ENCODE assay signal across 25 cellular contexts in the genomic region with DNA sequence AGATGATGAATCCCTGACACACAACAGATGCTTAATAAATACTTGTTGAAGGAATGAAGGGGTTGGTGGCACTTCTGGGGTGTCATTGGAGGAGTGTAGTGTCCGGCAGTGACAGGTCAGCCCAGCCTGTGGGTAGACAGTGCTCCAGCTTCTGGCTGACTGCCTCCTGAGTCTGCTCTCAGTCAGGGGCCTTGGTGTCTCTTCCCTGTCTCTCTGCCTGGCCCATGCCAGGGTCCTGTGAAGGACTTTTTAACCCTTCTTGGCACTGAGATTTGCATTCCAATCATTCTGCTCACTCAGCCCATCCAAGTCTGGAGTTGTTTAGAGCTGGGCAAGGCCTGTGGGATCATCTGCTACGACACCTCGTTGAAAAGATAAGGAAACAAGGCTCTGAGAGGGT. TPM values are rescaled to one million over a fixed set of nuclear protein-coding genes. Genes with fewer than 3 reads are reported as not detected.
DNase-seq lines count a peak whose midpoint lies in the region; ATAC-seq and TF ChIP-seq lines count a peak whose summit lies in the region.
"Had no signal": no experiment of that assay in that cellular context is flagged by ENCODE, and none has a peak within 500 bp of the region (broad histone marks: within the 10 kb centered on the region; RNA-seq: fewer than 3 reads in every experiment).

No MANE protein-coding gene starts in this region.

- DNase-seq in WERI-Rb-1 (no peak), cardiac muscle cell (ENCODE audit: low read depth in 1 of 2, low spot score in 1 of 2) (no peak), neural progenitor cell (ENCODE audit: low spot score) (no peak), upper lobe of right lung (no peak), NCI-H748 treated with DMSO at 0.1 percent for 48 hours (lab: John Stamatoyannopoulos, UW) (no peak), immature natural killer cell (no peak)
- no peak for DNase-seq in activated CD4-positive, alpha-beta T cell treated with anti-CD3 and anti-CD28 coated beads for 4 hours
- DNase-seq: activated CD4-positive, CD25-positive, alpha-beta regulatory T cell treated with anti-CD3 and anti-CD28 coated beads, Interleukin-2, amount 50 U/mL, for 72 hours; activated naive CD8-positive, alpha-beta T cell treated with anti-CD3 and anti-CD28 coated beads, Interleukin-2, amount 10 ng/mL, durations not matched to agents 7 days and 5 days; brain microvascular endothelial cell; Caco-2; cortex of kidney; EL; HCEC 1CT; Kasumi-1; mammary epithelial cell; NCI-H1105; NCI-H510A treated with DMSO at 0.1 percent for 48 hours; right lobe of liver; stimulated activated naive B cell treated with anti-CD40 and anti-IgM and Interleukin-4, amounts not matched to agents 10 μg/mL and 1 μg/mL and 100 μg/mL, for 72 hours; T1000 had no signal

- TF ChIP-seq CTCF in WERI-Rb-1 (IDR thresholded peaks at IDR 0.05; ENCODE audit: low read depth, low read length) (no peak), cardiac muscle cell (IDR thresholded peaks at IDR 0.05; ENCODE audit: low read depth, low read length) (no peak), neural progenitor cell (IDR thresholded peaks at IDR 0.05) (no peak), upper lobe of right lung (IDR thresholded peaks at IDR 0.05) (no peak)

- no peak overlapping the region for H3K4me2 ChIP-seq in neural progenitor cell

- ATAC-seq in upper lobe of right lung (no peak), HG02938 (IDR thresholded peaks at IDR 0.05; ENCODE audit: unreplicated experiment) (no peak)
- ATAC-seq: stimulated activated naive B cell treated with anti-CD40 and anti-IgM and Interleukin-4, amounts not matched to agents 10 μg/mL and 1 μg/mL and 100 μg/mL, for 72 hours had no signal

- peaks cover 21% of the 10 kb centered on the region for H3K36me3 ChIP-seq in WERI-Rb-1
- no peaks in the 10 kb centered on the region for H3K36me3 ChIP-seq in cardiac muscle cell
- no peaks in the 10 kb centered on the region for H3K36me3 ChIP-seq in neural progenitor cell
- no peaks in the 10 kb centered on the region for H3K36me3 ChIP-seq in upper lobe of right lung
- H3K36me3 ChIP-seq: brain microvascular endothelial cell, right lobe of liver had no signal

- H3K4me3 Mint-ChIP-seq in neural progenitor cell, result peak overlapping the region; percentile 68
- H3K4me3 Mint-ChIP-seq in immature natural killer cell, result no peak overlapping the region
- H3K4me3 Mint-ChIP-seq: activated naive CD8-positive, alpha-beta T cell treated with anti-CD3 and anti-CD28 coated beads, Interleukin-2, amount 10 ng/mL, durations not matched to agents 7 days and 5 days; stimulated activated naive B cell treated with anti-CD40 and anti-IgM and Interleukin-4, amounts not matched to agents 10 μg/mL and 1 μg/mL and 100 μg/mL, for 72 hours had no signal

- H3F3A ChIP-seq in neural progenitor cell (ENCODE audit: low read depth), result peaks cover 16% of the 10 kb centered on the region

- no peaks in the 10 kb centered on the region for H3K79me2 ChIP-seq in neural progenitor cell (ENCODE audit: low read depth)

- H3K27me3 Mint-ChIP-seq in neural progenitor cell (ENCODE audit: insufficient read depth, low read depth) (peaks cover 42% of the 10 kb centered on the region), immature natural killer cell (ENCODE audit: low read depth in 3 of 3) (peaks cover 7 to 36% (median 11%) of the 10 kb centered on the region in 3 donors)

- no peaks in the 10 kb centered on the region for H3K9me3 ChIP-seq in WERI-Rb-1 (ENCODE audit: severe bottlenecking)
- no peaks in the 10 kb centered on the region for H3K9me3 ChIP-seq in cardiac muscle cell (ENCODE audit: low read depth)
- H3K9me3 ChIP-seq in neural progenitor cell (ENCODE audit: low read depth), result no peaks in the 10 kb centered on the region
- H3K9me3 ChIP-seq in upper lobe of right lung, result no peaks in the 10 kb centered on the region
- H3K9me3 ChIP-seq: Caco-2, right lobe of liver had no signal

- H3K27me3 ChIP-seq in WERI-Rb-1 (ENCODE audit: insufficient read depth, low read depth, severe bottlenecking) (no peaks in the 10 kb centered on the region), cardiac muscle cell (peaks cover 23% of the 10 kb centered on the region), neural progenitor cell (peaks cover 77% of the 10 kb centered on the region), upper lobe of right lung (peaks cover 31% of the 10 kb centered on the region)

- H3K36me3 Mint-ChIP-seq in neural progenitor cell (no peaks in the 10 kb centered on the region), immature natural killer cell (no peaks in the 10 kb centered on the region)
- H3K36me3 Mint-ChIP-seq: activated naive CD8-positive, alpha-beta T cell treated with anti-CD3 and anti-CD28 coated beads, Interleukin-2, amount 10 ng/mL, durations not matched to agents 7 days and 5 days; stimulated activated naive B cell treated with anti-CD40 and anti-IgM and Interleukin-4, amounts not matched to agents 10 μg/mL and 1 μg/mL and 100 μg/mL, for 72 hours had no signal

- H3K4me1 Mint-ChIP-seq in neural progenitor cell (peaks cover 32% of the 10 kb centered on the region), immature natural killer cell (peaks cover 0 to 2% of the 10 kb centered on the region in 2 donors)

- no peak overlapping the region for H3K9ac ChIP-seq in neural progenitor cell

- no peaks in the 10 kb centered on the region for H3K9me3 Mint-ChIP-seq in neural progenitor cell
- no peaks in the 10 kb centered on the region for H3K9me3 Mint-ChIP-seq in immature natural killer cell
- H3K9me3 Mint-ChIP-seq: activated naive CD8-positive, alpha-beta T cell treated with anti-CD3 and anti-CD28 coated beads, Interleukin-2, amount 10 ng/mL, durations not matched to agents 7 days and 5 days; activated T-helper 2 cell treated with anti-CD3 and anti-CD28 coated beads, Interferon-gamma antibody, Interleukin-2, Interleukin-4, amounts not matched to agents 10 μg/mL and 5 μg/mL and 100 μg/mL, durations not matched to agents 14 hours and 24 hours and 36 hours; stimulated activated naive B cell treated with anti-CD40 and anti-IgM and Interleukin-4, amounts not matched to agents 10 μg/mL and 1 μg/mL and 100 μg/mL, for 72 hours had no signal

- H3K27ac Mint-ChIP-seq in neural progenitor cell (no peak overlapping the region), immature natural killer cell (no peak overlapping the region)
- H3K27ac Mint-ChIP-seq: activated naive CD8-positive, alpha-beta T cell treated with anti-CD3 and anti-CD28 coated beads, Interleukin-2, amount 10 ng/mL, durations not matched to agents 7 days and 5 days; activated T-helper 2 cell treated with anti-CD3 and anti-CD28 coated beads, Interferon-gamma antibody, Interleukin-2, Interleukin-4, amounts not matched to agents 10 μg/mL and 5 μg/mL and 100 μg/mL, durations not matched to agents 14 hours and 24 hours and 36 hours; stimulated activated naive B cell treated with anti-CD40 and anti-IgM and Interleukin-4, amounts not matched to agents 10 μg/mL and 1 μg/mL and 100 μg/mL, for 72 hours had no signal

- peaks cover 24% of the 10 kb centered on the region for H4K20me1 ChIP-seq in neural progenitor cell (ENCODE audit: low read depth)

- H3K27ac ChIP-seq in WERI-Rb-1 (peak overlapping the region; percentile 83), cardiac muscle cell (peak overlapping the region; percentile 58), neural progenitor cell (no peak overlapping the region), upper lobe of right lung (peak overlapping the region; percentile 74)
- H3K27ac ChIP-seq: brain microvascular endothelial cell, right lobe of liver had no signal

- H3K4me3 ChIP-seq in WERI-Rb-1 (ENCODE audit: low read depth, low read length), result no peak overlapping the region
- no peak overlapping the region for H3K4me3 ChIP-seq in cardiac muscle cell
- no peak overlapping the region for H3K4me3 ChIP-seq in neural progenitor cell
- no peak overlapping the region for H3K4me3 ChIP-seq in upper lobe of right lung
- H3K4me3 ChIP-seq: right lobe of liver had no signal

- H3K4me1 ChIP-seq in cardiac muscle cell (ENCODE audit: low read depth) (peaks cover 22% of the 10 kb centered on the region), neural progenitor cell (peaks cover 19% of the 10 kb centered on the region), upper lobe of right lung (peaks cover 11% of the 10 kb centered on the region)

- intact Hi-C loops in upper lobe of right lung (cut with DNase I), result no loop called here

- no peak overlapping the region for H2AFZ ChIP-seq in neural progenitor cell (replicated peaks)

RNA-seq across cellular contexts. Expression of gene KCNK3, which starts 1.4 kb away (rescaled TPM):
- 2.9 and 6.2 TPM in 2 replicates for total RNA-seq in cardiac muscle cell
- polyA plus RNA-seq in cardiac muscle cell, result 3.1 and 3.5 TPM in 2 replicates
- not detected in 2 replicates for total RNA-seq in neural progenitor cell (ENCODE audit: low replicate concordance)
- total RNA-seq in upper lobe of right lung, result 25.4 TPM
- not detected for polyA plus RNA-seq in immature natural killer cell
- total RNA-seq: activated naive CD8-positive, alpha-beta T cell treated with anti-CD3 and anti-CD28 coated beads, Interleukin-2, amount 10 ng/mL, durations not matched to agents 7 days and 5 days; activated T-helper 2 cell treated with anti-CD3 and anti-CD28 coated beads, Interferon-gamma antibody, Interleukin-2, Interleukin-4, amounts not matched to agents 10 μg/mL and 5 μg/mL and 100 μg/mL, durations not matched to agents 14 hours and 24 hours and 36 hours; osteoblast had no signal

RNA-seq across cellular contexts. Expression of gene CIB4, which starts 50.0 kb away (rescaled TPM):
- total RNA-seq in cardiac muscle cell, result 0.49 TPM in 1 of 2 replicates, not detected in the other
- not detected in 2 replicates for polyA plus RNA-seq in cardiac muscle cell
- not detected in 2 replicates for total RNA-seq in neural progenitor cell (ENCODE audit: low replicate concordance)
- not detected for total RNA-seq in upper lobe of right lung
- polyA plus RNA-seq in immature natural killer cell, result not detected
- total RNA-seq: activated naive CD8-positive, alpha-beta T cell treated with anti-CD3 and anti-CD28 coated beads, Interleukin-2, amount 10 ng/mL, durations not matched to agents 7 days and 5 days; activated T-helper 2 cell treated with anti-CD3 and anti-CD28 coated beads, Interferon-gamma antibody, Interleukin-2, Interleukin-4, amounts not matched to agents 10 μg/mL and 5 μg/mL and 100 μg/mL, durations not matched to agents 14 hours and 24 hours and 36 hours; Caco-2; mammary epithelial cell; osteoblast; right lobe of liver; ureter had no signal
- polyA plus RNA-seq: mammary epithelial cell had no signal
